ENCODE assay signal across 12 cellular contexts in the genomic region with DNA sequence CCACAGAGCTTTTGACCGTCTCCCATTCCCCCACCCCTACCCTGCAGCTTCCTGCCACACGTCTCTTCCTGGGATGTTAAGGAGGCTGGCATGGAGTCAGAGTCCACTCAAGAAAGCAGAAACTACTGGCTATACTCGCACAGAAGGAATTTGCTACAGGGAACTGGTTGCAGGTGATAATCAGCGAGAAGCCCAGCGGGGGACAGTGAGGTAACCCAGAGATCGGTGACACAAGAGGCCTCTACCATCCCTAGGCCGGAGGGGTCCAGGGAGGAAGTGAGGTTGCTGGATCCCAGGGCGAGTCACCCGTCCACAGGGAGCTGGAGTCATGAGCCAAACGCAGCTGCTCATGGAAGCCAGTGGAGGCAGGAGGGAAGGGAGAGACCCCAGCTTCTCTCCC.
"Had no signal": no experiment of that assay in that cellular context is flagged by ENCODE, and none has a peak within 500 bp of the region (broad histone marks: within the 10 kb centered on the region; RNA-seq: fewer than 3 reads in every experiment).

No MANE protein-coding gene starts in this region.

- H3K27ac ChIP-seq: parathyroid adenoma, tibial nerve had no signal

- H3K27me3 Mint-ChIP-seq: activated B cell treated with CpG ODN at 0.5 μM for 24 hours; activated CD4-positive, alpha-beta T cell treated with anti-CD3 and anti-CD28 coated beads, Interleukin-2, amount 10 ng/mL, durations not matched to agents 24 days and 14 days; activated T-helper 17 cell treated with anti-CD3 and anti-CD28 coated beads, Interleukin-2, amount 50 U/mL, for 72 hours had no signal

- H2AFZ ChIP-seq: parathyroid adenoma had no signal

- H3K79me2 ChIP-seq: parathyroid adenoma had no signal

- H3K9me3 ChIP-seq: tibial nerve had no signal

- H3K9ac ChIP-seq: parathyroid adenoma had no signal

- H3K4me1 ChIP-seq: parathyroid adenoma had no signal

- H3K36me3 Mint-ChIP-seq: immature natural killer cell had no signal

- H3K27ac Mint-ChIP-seq: activated B cell treated with CpG ODN at 0.5 μM for 24 hours; activated CD4-positive, alpha-beta T cell treated with anti-CD3 and anti-CD28 coated beads, Interleukin-2, amount 10 ng/mL, durations not matched to agents 24 days and 14 days; activated naive CD4-positive, alpha-beta T cell treated with anti-CD3 and anti-CD28 coated beads, Interleukin-2, amount 10 ng/mL, durations not matched to agents 7 days and 5 days; activated T-helper 17 cell treated with anti-CD3 and anti-CD28 coated beads, Interleukin-2, amount 50 U/mL, for 72 hours; dendritic cell treated with granulocyte-macrophage colony-stimulating factor and Interleukin-4, amounts not matched to agents 40 ng/mL and 50 ng/mL, for 4 days; effector memory CD8-positive, alpha-beta T cell; immature natural killer cell had no signal

- DNase-seq: activated B cell treated with CpG ODN at 0.5 μM for 24 hours; activated CD4-positive, alpha-beta T cell treated with anti-CD3 and anti-CD28 coated beads, Interleukin-2, amount 10 ng/mL, durations not matched to agents 24 days and 14 days; activated naive CD4-positive, alpha-beta T cell treated with anti-CD3 and anti-CD28 coated beads, Interleukin-2, amount 10 ng/mL, durations not matched to agents 7 days and 5 days; effector memory CD8-positive, alpha-beta T cell; erythroblast; immature natural killer cell; mesenchymal stem cell; T-helper 2 cell had no signal

- H3K4me3 ChIP-seq: tibial nerve had no signal

- H3K9me3 Mint-ChIP-seq: activated CD4-positive, alpha-beta T cell treated with anti-CD3 and anti-CD28 coated beads, Interleukin-2, amount 10 ng/mL, durations not matched to agents 24 days and 14 days; activated T-helper 17 cell treated with anti-CD3 and anti-CD28 coated beads, Interleukin-2, amount 50 U/mL, for 72 hours; dendritic cell treated with granulocyte-macrophage colony-stimulating factor and Interleukin-4, amounts not matched to agents 40 ng/mL and 50 ng/mL, for 4 days; effector memory CD8-positive, alpha-beta T cell; immature natural killer cell had no signal

- H3K36me3 ChIP-seq: tibial nerve had no signal

- H3K4me3 Mint-ChIP-seq: activated B cell treated with CpG ODN at 0.5 μM for 24 hours; activated CD4-positive, alpha-beta T cell treated with anti-CD3 and anti-CD28 coated beads, Interleukin-2, amount 10 ng/mL, durations not matched to agents 24 days and 14 days; activated naive CD4-positive, alpha-beta T cell treated with anti-CD3 and anti-CD28 coated beads, Interleukin-2, amount 10 ng/mL, durations not matched to agents 7 days and 5 days; activated T-helper 17 cell treated with anti-CD3 and anti-CD28 coated beads, Interleukin-2, amount 50 U/mL, for 72 hours; dendritic cell treated with granulocyte-macrophage colony-stimulating factor and Interleukin-4, amounts not matched to agents 40 ng/mL and 50 ng/mL, for 4 days; effector memory CD8-positive, alpha-beta T cell; immature natural killer cell had no signal

- H3K27me3 ChIP-seq: tibial nerve had no signal
